In the genomic region with DNA sequence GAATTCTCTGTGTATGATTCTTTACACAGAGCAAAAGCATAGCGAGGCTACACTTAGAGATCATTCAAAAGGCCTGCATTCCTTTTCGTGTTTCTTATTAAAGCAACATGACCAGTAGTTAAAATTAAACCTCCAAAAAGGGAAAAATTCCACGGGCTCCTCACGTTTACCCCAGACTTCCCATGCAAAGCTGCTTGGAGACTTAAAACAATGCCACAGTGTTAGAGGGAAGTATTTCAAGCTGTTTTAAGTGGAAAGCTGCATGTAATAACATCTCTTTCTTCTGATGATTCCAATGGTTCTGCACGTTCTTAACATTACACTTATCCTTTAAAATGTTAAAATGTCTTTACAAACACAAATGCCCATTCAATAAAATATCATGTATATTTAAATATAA, we compare ENCODE assay signal across 32 cellular contexts.
"Had no signal": no experiment of that assay in that cellular context is flagged by ENCODE, and none has a peak within 500 bp of the region (broad histone marks: within the 10 kb centered on the region; RNA-seq: fewer than 3 reads in every experiment).

No MANE protein-coding gene starts in this region.

- H3K4me3 ChIP-seq: adrenal gland, body of pancreas, breast epithelium had no signal

- H3K36me3 ChIP-seq: adrenal gland, brain microvascular endothelial cell, breast epithelium had no signal

- H3K27me3 ChIP-seq: adrenal gland, body of pancreas, brain microvascular endothelial cell, breast epithelium had no signal

- H3K27ac ChIP-seq: adrenal gland, body of pancreas, brain microvascular endothelial cell, breast epithelium, VCaP had no signal

- ATAC-seq: activated CD8-positive, alpha-beta T cell treated with anti-CD3 and anti-CD28 coated beads for 36 hours; activated naive CD4-positive, alpha-beta T cell treated with anti-CD3 and anti-CD28 coated beads, Interleukin-2, amount 50 U/mL, for 72 hours; activated T-cell treated with anti-CD3 and anti-CD28 coated beads, Interleukin-2, amount 50 U/mL, for 4 hours; activated T-cell treated with anti-CD3 and anti-CD28 coated beads, Interleukin-2, amount 50 U/mL, for 72 hours; activated T-helper 17 cell treated with anti-CD3 and anti-CD28 coated beads, Interleukin-2, amount 50 U/mL, for 72 hours; body of pancreas had no signal

- H3K9me3 ChIP-seq: adrenal gland, body of pancreas had no signal

- DNase-seq: activated B cell treated with CpG ODN at 0.5 μM for 24 hours; activated CD4-positive, alpha-beta memory T cell treated with anti-CD3 and anti-CD28 coated beads for 36 hours; activated CD4-positive, alpha-beta T cell treated with anti-CD3 and anti-CD28 coated beads for 4 hours; activated CD4-positive, alpha-beta T cell treated with anti-CD3 and anti-CD28 coated beads, Interleukin-2, amount 10 ng/mL, durations not matched to agents 24 days and 14 days; activated CD4-positive, alpha-beta T cell treated with anti-CD3 and anti-CD28 coated beads, Interleukin-2, amount 50 U/mL, for 1 hour; activated CD4-positive, alpha-beta T cell treated with anti-CD3 and anti-CD28 coated beads, Interleukin-2, amount 50 U/mL, for 4 hours; activated CD4-positive, CD25-positive, alpha-beta regulatory T cell treated with anti-CD3 and anti-CD28 coated beads, Interleukin-2, amount 50 U/mL, for 72 hours; activated CD8-positive, alpha-beta memory T cell treated with anti-CD3 and anti-CD28 coated beads, Interleukin-2, amount 50 U/mL, for 4 hours; activated CD8-positive, alpha-beta T cell treated with anti-CD3 and anti-CD28 coated beads for 36 hours; activated effector memory CD4-positive, alpha-beta T cell treated with anti-CD3 and anti-CD28 coated beads, Interleukin-2, amount 50 U/mL, for 16 hours; activated gamma-delta T cell treated with Interleukin-2 at 50 U/mL for 16 hours; activated naive CD4-positive, alpha-beta T cell; activated naive CD4-positive, alpha-beta T cell treated with anti-CD3 and anti-CD28 coated beads for 36 hours; activated naive CD4-positive, alpha-beta T cell treated with anti-CD3 and anti-CD28 coated beads, Interleukin-2, amount 50 U/mL, for 16 hours; activated naive CD8-positive, alpha-beta T cell treated with anti-CD3 and anti-CD28 coated beads for 36 hours; activated T-cell treated with anti-CD3 and anti-CD28 coated beads for 4 hours; activated T-cell treated with anti-CD3 and anti-CD28 coated beads, Interleukin-2, amount 50 U/mL, for 1 hour; activated T-cell treated with anti-CD3 and anti-CD28 coated beads, Interleukin-2, amount 50 U/mL, for 4 hours; activated T-cell treated with anti-CD3 and anti-CD28 coated beads, Interleukin-2, amount 50 U/mL, for 72 hours; adrenal gland; amniotic stem cell; aorta; body of pancreas; brain microvascular endothelial cell; central memory CD4-positive, alpha-beta T cell; T-helper 1 cell; T-helper 2 cell; T-helper 9 cell had no signal

- H3K4me1 ChIP-seq: adrenal gland, body of pancreas, breast epithelium had no signal
